Comparison of ENCODE assay signal across 16 cellular contexts in the genomic region with DNA sequence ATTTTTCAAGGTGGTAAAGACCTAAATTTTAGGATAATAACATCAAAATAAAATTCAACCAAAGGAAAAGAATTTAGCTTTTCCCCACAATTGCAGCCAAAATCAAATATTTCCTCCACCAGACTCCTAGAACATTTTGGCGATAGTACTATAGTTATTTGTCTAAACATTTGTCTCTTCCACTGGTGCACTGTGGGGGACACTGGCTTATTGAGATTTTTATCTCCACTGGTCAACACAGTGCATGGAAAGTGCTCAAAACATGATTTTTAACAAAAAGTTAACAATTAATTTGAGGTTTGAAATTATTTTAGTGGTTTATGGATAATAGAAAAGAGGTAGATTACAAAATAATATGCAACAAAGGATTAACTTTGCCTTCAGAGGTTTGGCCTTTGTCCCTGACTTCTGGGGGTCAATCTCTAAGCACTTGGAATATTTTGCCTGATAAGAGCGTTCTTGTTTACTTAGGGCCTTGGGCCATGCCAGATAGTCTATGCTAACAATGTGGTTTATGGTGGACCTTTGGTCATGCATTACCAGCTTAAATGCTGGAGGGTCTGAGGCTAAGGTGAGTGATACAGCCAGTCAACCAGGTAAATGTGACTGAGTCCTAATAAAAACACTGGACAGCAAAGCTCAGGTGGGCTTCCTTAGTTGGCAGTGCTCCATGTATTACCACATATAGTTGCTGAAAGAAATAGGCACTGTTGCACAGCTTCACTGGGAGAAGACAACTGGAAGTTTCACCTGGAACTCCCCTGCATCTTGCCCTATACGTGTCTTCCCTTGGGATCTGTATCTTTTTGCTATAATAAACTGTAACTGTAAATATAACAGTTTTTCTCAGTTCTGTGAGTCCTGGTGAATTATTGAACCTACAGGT.
DNase-seq lines count a peak whose midpoint lies in the region; TF ChIP-seq lines count a peak whose summit lies in the region.
"Had no signal": no experiment of that assay in that cellular context is flagged by ENCODE, and none has a peak within 500 bp of the region (broad histone marks: within the 10 kb centered on the region; RNA-seq: fewer than 3 reads in every experiment).

No MANE protein-coding gene starts in this region.

- WGBS in hepatocyte (ENCODE audit: low lambda C conversion rate, missing lambda C conversion rate) = 78% methylated on average over 3 of the region's 3 CpGs
- 37% methylated on average over 3 of the region's 3 CpGs for WGBS in liver

- H3K27me3 ChIP-seq in hepatocyte (no peaks in the 10 kb centered on the region), liver (ENCODE audit: control insufficient read depth in 4 of 4, insufficient read depth in 4 of 4, low read length in 3 of 4) (no peaks in the 10 kb centered on the region)
- H3K27me3 ChIP-seq: BLaER1 treated with 17β-estradiol and CSF1 and Interleukin-3, amounts not matched to agents 10 nM and 100 nM had no signal

- H3K9me3 ChIP-seq in hepatocyte (ENCODE audit: low read depth) (no peaks in the 10 kb centered on the region), liver (ENCODE audit: control insufficient read depth in 4 of 4, low read length in 3 of 4) (peaks cover 0 to 5% (median 0%) of the 10 kb centered on the region in 4 donors)
- H3K9me3 ChIP-seq: BLaER1 treated with 17β-estradiol and CSF1 and Interleukin-3, amounts not matched to agents 10 nM and 100 nM had no signal

- TF ChIP-seq CTCF in hepatocyte (IDR thresholded peaks at IDR 0.05; ENCODE audit: poor library complexity) (no peak), liver (IDR thresholded peaks at IDR 0.05; ENCODE audit: low read depth, low read length, missing input control) (no peak)

- DNase-seq in HuH-7 (ENCODE audit: low spot score) = peak; percentile 43
- DNase-seq in hepatocyte (ENCODE audit: low spot score) = peak; percentile 16
- DNase-seq in glomerular visceral epithelial cell (ENCODE audit: extremely low spot score) = no peak
- no peak for DNase-seq in SHP77 (lab: John Stamatoyannopoulos, UW)
- no peak for DNase-seq in SW480 (ENCODE audit: low spot score)
- DNase-seq: CD8-positive, alpha-beta T cell; DMS 273 treated with DMSO at 0.1 percent for 48 hours; DMS53; DND-41; EL; H7; HFFc6 had no signal

- H4K20me1 ChIP-seq in hepatocyte (ENCODE audit: insufficient read depth, poor library complexity, severe bottlenecking) = no peaks in the 10 kb centered on the region
- H4K20me1 ChIP-seq: BLaER1 treated with 17β-estradiol and CSF1 and Interleukin-3, amounts not matched to agents 10 nM and 100 nM had no signal

- H3K36me3 ChIP-seq in hepatocyte (replicated peaks; ENCODE audit: insufficient read depth, low read depth) (no peaks in the 10 kb centered on the region), liver (ENCODE audit: control insufficient read depth in 4 of 4, insufficient read depth in 3 of 4, low read depth in 1 of 4, low read length in 3 of 4) (no peaks in the 10 kb centered on the region)
- H3K36me3 ChIP-seq: BLaER1 treated with 17β-estradiol and CSF1 and Interleukin-3, amounts not matched to agents 10 nM and 100 nM had no signal

- H3K9me2 ChIP-seq in hepatocyte (replicated peaks; ENCODE audit: insufficient read depth) = no peaks in the 10 kb centered on the region

- H3K27ac ChIP-seq in hepatocyte (no peak overlapping the region), liver (ENCODE audit: low read depth in 1 of 2, low read length in 2 of 2) (no peak overlapping the region)
- H3K27ac ChIP-seq: BLaER1 treated with 17β-estradiol and CSF1 and Interleukin-3, amounts not matched to agents 10 nM and 100 nM; HL-60 had no signal

- H2AFZ ChIP-seq in hepatocyte = no peak overlapping the region
- H2AFZ ChIP-seq: GM23338 had no signal

- no peaks in the 10 kb centered on the region for H3K4me1 ChIP-seq in hepatocyte (ENCODE audit: insufficient read depth)
- H3K4me1 ChIP-seq in liver (ENCODE audit: control insufficient read depth in 4 of 4, insufficient read depth in 4 of 4, low read length in 3 of 4) = peaks cover 0 to 32% (median 27%) of the 10 kb centered on the region in 4 donors
- H3K4me1 ChIP-seq: BLaER1 treated with 17β-estradiol and CSF1 and Interleukin-3, amounts not matched to agents 10 nM and 100 nM had no signal

- peak in 1 of 2 donors; percentile 12 for TF ChIP-seq RAD21 in liver (IDR thresholded peaks at IDR 0.05)

- no peaks in the 10 kb centered on the region for H3K79me2 ChIP-seq in hepatocyte

- no peak overlapping the region for H3K9ac ChIP-seq in liver (ENCODE audit: low read depth in 1 of 2, low read length in 2 of 2)
- H3K9ac ChIP-seq: BLaER1 treated with 17β-estradiol and CSF1 and Interleukin-3, amounts not matched to agents 10 nM and 100 nM had no signal

- H3K4me3 ChIP-seq in hepatocyte (no peak overlapping the region), liver (ENCODE audit: low read depth in 1 of 3, low read length in 3 of 3) (no peak overlapping the region)
- H3K4me3 ChIP-seq: BLaER1 treated with 17β-estradiol and CSF1 and Interleukin-3, amounts not matched to agents 10 nM and 100 nM; GM23338 had no signal

- no peak overlapping the region for H3K4me2 ChIP-seq in hepatocyte
- H3K4me2 ChIP-seq: BLaER1 treated with 17β-estradiol and CSF1 and Interleukin-3, amounts not matched to agents 10 nM and 100 nM; GM23338 had no signal

TF ChIP-seq in liver, 16 proteins besides CTCF, POLR2A, EP300 and RAD21:
- TF ChIP-seq TAF1 (conservative IDR thresholded peaks at IDR 0.05) (no peak), HNF4G (IDR thresholded peaks at IDR 0.05) (peak; percentile 69), NR2F2 (IDR thresholded peaks at IDR 0.05) (peak; percentile 46), FOXA1 (IDR thresholded peaks at IDR 0.05) (peak; percentile 95), JUND (IDR thresholded peaks at IDR 0.05) (peak in 1 of 2 donors; percentile 57), SP1 (IDR thresholded peaks at IDR 0.05) (peak; percentile 83), HNF4A (conservative IDR thresholded peaks at IDR 0.05) (peak; percentile 97), RXRA (IDR thresholded peaks at IDR 0.05) (peak; percentile 64 to 76), FOXA2 (IDR thresholded peaks at IDR 0.05) (peak; percentile 98), GABPA (IDR thresholded peaks at IDR 0.05 in 1 of 2, conservative IDR thresholded peaks at IDR 0.05 in 1 of 2) (no peak), YY1 (IDR thresholded peaks at IDR 0.05) (peak; percentile 79), EGR1 (IDR thresholded peaks at IDR 0.05; ENCODE audit: low read depth in 2 of 2) (no peak)
- TF ChIP-seq, protein P1, sequence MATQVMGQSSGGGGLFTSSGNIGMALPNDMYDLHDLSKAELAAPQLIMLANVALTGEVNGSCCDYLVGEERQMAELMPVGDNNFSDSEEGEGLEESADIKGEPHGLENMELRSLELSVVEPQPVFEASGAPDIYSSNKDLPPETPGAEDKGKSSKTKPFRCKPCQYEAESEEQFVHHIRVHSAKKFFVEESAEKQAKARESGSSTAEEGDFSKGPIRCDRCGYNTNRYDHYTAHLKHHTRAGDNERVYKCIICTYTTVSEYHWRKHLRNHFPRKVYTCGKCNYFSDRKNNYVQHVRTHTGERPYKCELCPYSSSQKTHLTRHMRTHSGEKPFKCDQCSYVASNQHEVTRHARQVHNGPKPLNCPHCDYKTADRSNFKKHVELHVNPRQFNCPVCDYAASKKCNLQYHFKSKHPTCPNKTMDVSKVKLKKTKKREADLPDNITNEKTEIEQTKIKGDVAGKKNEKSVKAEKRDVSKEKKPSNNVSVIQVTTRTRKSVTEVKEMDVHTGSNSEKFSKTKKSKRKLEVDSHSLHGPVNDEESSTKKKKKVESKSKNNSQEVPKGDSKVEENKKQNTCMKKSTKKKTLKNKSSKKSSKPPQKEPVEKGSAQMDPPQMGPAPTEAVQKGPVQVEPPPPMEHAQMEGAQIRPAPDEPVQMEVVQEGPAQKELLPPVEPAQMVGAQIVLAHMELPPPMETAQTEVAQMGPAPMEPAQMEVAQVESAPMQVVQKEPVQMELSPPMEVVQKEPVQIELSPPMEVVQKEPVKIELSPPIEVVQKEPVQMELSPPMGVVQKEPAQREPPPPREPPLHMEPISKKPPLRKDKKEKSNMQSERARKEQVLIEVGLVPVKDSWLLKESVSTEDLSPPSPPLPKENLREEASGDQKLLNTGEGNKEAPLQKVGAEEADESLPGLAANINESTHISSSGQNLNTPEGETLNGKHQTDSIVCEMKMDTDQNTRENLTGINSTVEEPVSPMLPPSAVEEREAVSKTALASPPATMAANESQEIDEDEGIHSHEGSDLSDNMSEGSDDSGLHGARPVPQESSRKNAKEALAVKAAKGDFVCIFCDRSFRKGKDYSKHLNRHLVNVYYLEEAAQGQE (IDR thresholded peaks at IDR 0.05) = peak; percentile 33
- TF ChIP-seq, protein P2, sequence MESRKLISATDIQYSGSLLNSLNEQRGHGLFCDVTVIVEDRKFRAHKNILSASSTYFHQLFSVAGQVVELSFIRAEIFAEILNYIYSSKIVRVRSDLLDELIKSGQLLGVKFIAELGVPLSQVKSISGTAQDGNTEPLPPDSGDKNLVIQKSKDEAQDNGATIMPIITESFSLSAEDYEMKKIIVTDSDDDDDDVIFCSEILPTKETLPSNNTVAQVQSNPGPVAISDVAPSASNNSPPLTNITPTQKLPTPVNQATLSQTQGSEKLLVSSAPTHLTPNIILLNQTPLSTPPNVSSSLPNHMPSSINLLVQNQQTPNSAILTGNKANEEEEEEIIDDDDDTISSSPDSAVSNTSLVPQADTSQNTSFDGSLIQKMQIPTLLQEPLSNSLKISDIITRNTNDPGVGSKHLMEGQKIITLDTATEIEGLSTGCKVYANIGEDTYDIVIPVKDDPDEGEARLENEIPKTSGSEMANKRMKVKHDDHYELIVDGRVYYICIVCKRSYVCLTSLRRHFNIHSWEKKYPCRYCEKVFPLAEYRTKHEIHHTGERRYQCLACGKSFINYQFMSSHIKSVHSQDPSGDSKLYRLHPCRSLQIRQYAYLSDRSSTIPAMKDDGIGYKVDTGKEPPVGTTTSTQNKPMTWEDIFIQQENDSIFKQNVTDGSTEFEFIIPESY (IDR thresholded peaks at IDR 0.05) = peak; percentile 71
- TF ChIP-seq, protein P3, sequence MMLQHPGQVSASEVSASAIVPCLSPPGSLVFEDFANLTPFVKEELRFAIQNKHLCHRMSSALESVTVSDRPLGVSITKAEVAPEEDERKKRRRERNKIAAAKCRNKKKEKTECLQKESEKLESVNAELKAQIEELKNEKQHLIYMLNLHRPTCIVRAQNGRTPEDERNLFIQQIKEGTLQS (IDR thresholded peaks at IDR 0.05) = no peak
- TF ChIP-seq, protein P4, sequence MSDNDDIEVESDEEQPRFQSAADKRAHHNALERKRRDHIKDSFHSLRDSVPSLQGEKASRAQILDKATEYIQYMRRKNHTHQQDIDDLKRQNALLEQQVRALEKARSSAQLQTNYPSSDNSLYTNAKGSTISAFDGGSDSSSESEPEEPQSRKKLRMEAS (IDR thresholded peaks at IDR 0.05) = peak; percentile 68

Comparison
In these comparisons a context has a peak if more than half of its experiments do, and no peak if none do; other contexts are left out.
1. DNase-seq: peak in HuH-7 (single experiment) and hepatocyte (single experiment); none in glomerular visceral epithelial cell (single experiment), SHP77 (0 of 2) and SW480 (single experiment).